35 cellular contexts compared by ENCODE assay signal in genomic region chr10:55043540-55043939, GRCh38.
"Had no signal": no experiment of that assay in that cellular context is flagged by ENCODE, and none has a peak within 500 bp of the region (broad histone marks: within the 10 kb centered on the region; RNA-seq: fewer than 3 reads in every experiment).

No MANE protein-coding gene starts in this region.

- H3K36me3 ChIP-seq: MG63 had no signal

- H3K27me3 ChIP-seq: MG63 had no signal

- DNase-seq: Karpas-422, Kasumi-1, MG63, MM.1S, MV-4-11, NCI-H1048, NCI-H1092, NCI-H1092 treated with DMSO at 0.1 percent for 48 hours, NCI-H1105, NCI-H1105 treated with DMSO at 0.1 percent for 48 hours, NCI-H1417, NCI-H1417 treated with DMSO at 0.1 percent for 48 hours, NCI-H1436, NCI-H1436 treated with DMSO at 0.1 percent for 48 hours, NCI-H146, NCI-H1694, NCI-H1694 treated with DMSO at 0.1 percent for 48 hours, NCI-H187, NCI-H187 treated with DMSO at 0.1 percent for 48 hours, NCI-H1930, NCI-H2029, NCI-H2029 treated with DMSO at 0.1 percent for 48 hours, NCI-H2081, NCI-H2081 treated with DMSO at 0.1 percent for 48 hours, NCI-H2107, NCI-H2171, NCI-H2171 treated with DMSO at 0.1 percent for 48 hours, NCI-H2227 treated with DMSO at 0.1 percent for 48 hours, NCI-H226, NCI-H345, NCI-H446, NCI-H446 treated with DMSO at 0.1 percent for 48 hours, NCI-H510A, NCI-H510A treated with DMSO at 0.1 percent for 48 hours, NCI-H524 had no signal

- H3K4me3 ChIP-seq: MG63 had no signal

- H3K9me3 ChIP-seq: MG63 had no signal
